Comparison of ENCODE assay signal across 1 cellular context in genomic region chr4:3480528-3481112, GRCh38.
TF ChIP-seq lines count a peak whose summit lies in the region.

No MANE protein-coding gene starts in this region.

TF ChIP-seq in HEK293, 187 proteins besides CTCF, POLR2A, EP300 and RAD21 (continued from another document):
- TF ChIP-seq ZNF639 (tag by site-specific recombination; IDR thresholded peaks at IDR 0.05), result no peak
- TF ChIP-seq PRDM2 (tag by site-specific recombination; IDR thresholded peaks at IDR 0.05; ENCODE audit: borderline replicate concordance), result no peak
- TF ChIP-seq ZNF10 (tag by site-specific recombination; IDR thresholded peaks at IDR 0.05), result no peak
- no peak for TF ChIP-seq ZNF645 (tag by site-specific recombination; IDR thresholded peaks at IDR 0.05)
- TF ChIP-seq ZNF354C (tag by site-specific recombination; IDR thresholded peaks at IDR 0.05; ENCODE audit: borderline replicate concordance, low read depth), result no peak
- no peak for TF ChIP-seq MYNN (tag by site-specific recombination; IDR thresholded peaks at IDR 0.05; ENCODE audit: borderline replicate concordance)
- TF ChIP-seq ZNF670 (tag by site-specific recombination; IDR thresholded peaks at IDR 0.05; ENCODE audit: low read depth), result no peak
- TF ChIP-seq ZNF785 (tag by site-specific recombination; IDR thresholded peaks at IDR 0.05), result no peak
- TF ChIP-seq ZBTB10 (tag by site-specific recombination; IDR thresholded peaks at IDR 0.05), result no peak
- no peak for TF ChIP-seq ZFHX2 (tag by site-specific recombination; conservative IDR thresholded peaks at IDR 0.05)
- TF ChIP-seq ZBTB44 (tag by site-specific recombination; IDR thresholded peaks at IDR 0.05), result no peak
- TF ChIP-seq ZNF148 (tag by site-specific recombination; IDR thresholded peaks at IDR 0.05; ENCODE audit: borderline replicate concordance), result no peak
- TF ChIP-seq SETDB1 (IDR thresholded peaks at IDR 0.05; ENCODE audit: insufficient read length, low read length), result no peak
- TF ChIP-seq ZSCAN30 (tag by site-specific recombination; IDR thresholded peaks at IDR 0.05), result no peak
- no peak for TF ChIP-seq ZSCAN16 (tag by site-specific recombination; IDR thresholded peaks at IDR 0.05)
